8 cellular contexts compared by ENCODE assay signal in the genomic region with DNA sequence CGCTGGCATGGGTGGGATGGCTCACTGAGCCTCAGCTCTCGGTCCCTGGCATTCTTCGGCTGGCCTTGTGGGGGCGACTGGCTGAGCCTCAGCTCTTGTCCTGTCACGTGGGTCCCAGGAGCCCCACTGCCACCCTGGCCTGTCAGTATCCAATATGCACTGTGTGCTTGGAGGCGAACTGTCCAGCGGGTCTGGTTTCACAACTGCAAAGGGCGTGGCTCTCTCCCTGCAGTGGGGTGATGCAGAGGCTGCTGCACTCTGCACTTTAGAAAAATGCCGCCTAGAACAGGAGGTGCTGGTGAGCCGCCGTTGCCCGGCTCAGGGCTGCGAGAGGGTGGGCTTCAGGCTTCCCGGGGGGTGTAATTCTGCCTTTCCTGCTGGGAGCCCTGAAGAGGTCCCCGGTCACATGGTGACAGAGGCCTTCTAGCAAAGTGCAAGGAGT.
A peak's percentile ranks its signal among the peaks of the same experiment; 100 is the strongest.
DNase-seq lines count a peak whose midpoint lies in the region; ATAC-seq and TF ChIP-seq lines count a peak whose summit lies in the region.

No MANE protein-coding gene starts in this region.

- ATAC-seq in HG02852 (IDR thresholded peaks at IDR 0.05; ENCODE audit: unreplicated experiment), result no peak
- ATAC-seq in GM21360 (IDR thresholded peaks at IDR 0.05; ENCODE audit: unreplicated experiment), result no peak

- peak; percentile 33; the same call in 1 of the 2 replicates for TF ChIP-seq RAD21 in Ishikawa (IDR thresholded peaks at IDR 0.05; ENCODE audit: low read depth)

- no peak overlapping the region for H3K4me3 ChIP-seq in skeletal muscle cell (ENCODE audit: low read depth, low read length)

- TF ChIP-seq EP300 in Ishikawa (IDR thresholded peaks at IDR 0.05; ENCODE audit: borderline replicate concordance), result no peak

- DNase-seq in DMS79 treated with DMSO at 0.1 percent for 48 hours (lab: John Stamatoyannopoulos, UW) (peak; percentile 83), SW480 (ENCODE audit: low spot score) (peak; percentile 94), fibroblast of the conjunctiva (ENCODE audit: low read depth) (peak; percentile 39), skeletal muscle cell (ENCODE audit: low read depth) (peak; percentile 12)
- DNase-seq in stimulated activated naive CD4-positive, alpha-beta T cell treated with Interleukin-2 at 50 U/mL for 16 hours (lab: John Stamatoyannopoulos, UW), result no peak

TF ChIP-seq in Ishikawa, 13 proteins besides CTCF, POLR2A, EP300 and RAD21:
- TF ChIP-seq CEBPB (IDR thresholded peaks at IDR 0.05), result peak; percentile 80
- TF ChIP-seq FOXM1 (IDR thresholded peaks at IDR 0.05; ENCODE audit: borderline replicate concordance, low read depth), result no peak
- no peak for TF ChIP-seq REST (IDR thresholded peaks at IDR 0.05; ENCODE audit: low read depth)
- TF ChIP-seq, protein P1, sequence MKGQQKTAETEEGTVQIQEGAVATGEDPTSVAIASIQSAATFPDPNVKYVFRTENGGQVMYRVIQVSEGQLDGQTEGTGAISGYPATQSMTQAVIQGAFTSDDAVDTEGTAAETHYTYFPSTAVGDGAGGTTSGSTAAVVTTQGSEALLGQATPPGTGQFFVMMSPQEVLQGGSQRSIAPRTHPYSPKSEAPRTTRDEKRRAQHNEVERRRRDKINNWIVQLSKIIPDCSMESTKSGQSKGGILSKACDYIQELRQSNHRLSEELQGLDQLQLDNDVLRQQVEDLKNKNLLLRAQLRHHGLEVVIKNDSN (IDR thresholded peaks at IDR 0.05), result peak; percentile 91
- no peak for TF ChIP-seq ZBTB7A (IDR thresholded peaks at IDR 0.05; ENCODE audit: low read depth)
- no peak for TF ChIP-seq TEAD4 (IDR thresholded peaks at IDR 0.05)
- no peak for TF ChIP-seq YY1 (IDR thresholded peaks at IDR 0.05; ENCODE audit: low read depth)
- TF ChIP-seq EGR1 (IDR thresholded peaks at IDR 0.05), result no peak
- TF ChIP-seq, protein P2, sequence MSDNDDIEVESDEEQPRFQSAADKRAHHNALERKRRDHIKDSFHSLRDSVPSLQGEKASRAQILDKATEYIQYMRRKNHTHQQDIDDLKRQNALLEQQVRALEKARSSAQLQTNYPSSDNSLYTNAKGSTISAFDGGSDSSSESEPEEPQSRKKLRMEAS (IDR thresholded peaks at IDR 0.05), result peak; percentile 56
- 0 out of 2 replicates have a peak, but pooled peaks have one; percentile 37 for TF ChIP-seq TCF12 (IDR thresholded peaks at IDR 0.05; ENCODE audit: low read depth)
- TF ChIP-seq CREB1 (IDR thresholded peaks at IDR 0.05; ENCODE audit: low read depth), result no peak
